In genomic region chr16:67177743-67178699, GRCh38 we compare ENCODE assay signal across 8 cellular contexts. TPM values are rescaled to one million over a fixed set of nuclear protein-coding genes. Genes with fewer than 3 reads are reported as not detected.
DNase-seq lines count a peak whose midpoint lies in the region; ATAC-seq and TF ChIP-seq lines count a peak whose summit lies in the region.

No MANE protein-coding gene starts in this region.

- peak overlapping the region; percentile 49 for H3K4me3 Mint-ChIP-seq in activated naive CD4-positive, alpha-beta T cell treated with anti-CD3 and anti-CD28 coated beads for 36 hours

- no peak overlapping the region; the same call in 1 of the 2 replicates for H3K9ac ChIP-seq in GM23248

- no peaks in the 10 kb centered on the region for H3K36me3 Mint-ChIP-seq in activated naive CD4-positive, alpha-beta T cell treated with anti-CD3 and anti-CD28 coated beads for 36 hours (ENCODE audit: low read depth)

- WGBS in GM23248 (ENCODE audit: low coverage in 1 of 2, low lambda C conversion rate in 2 of 2, missing lambda C conversion rate in 2 of 2), 2 experiments = 8 to 11% methylated on average over 51 to 60 of the region's 73 CpGs

- intact Hi-C loops in activated naive CD4-positive, alpha-beta T cell treated with anti-CD3 and anti-CD28 coated beads for 36 hours (cut with micrococcal nuclease) = no loop called here

- H3K4me3 ChIP-seq in GM23248 = peak overlapping the region; percentile 56

- H3K27me3 Mint-ChIP-seq in activated naive CD4-positive, alpha-beta T cell treated with anti-CD3 and anti-CD28 coated beads for 36 hours (ENCODE audit: low read depth) = peaks cover 51% of the 10 kb centered on the region

- no peaks in the 10 kb centered on the region for H3K36me3 ChIP-seq in GM23248 (ENCODE audit: low read depth)

- H3K4me1 ChIP-seq in GM23248 (ENCODE audit: insufficient read depth) (peaks cover 28% of the 10 kb centered on the region), foreskin keratinocyte (no peaks in the 10 kb centered on the region)

- H3K27ac Mint-ChIP-seq in activated naive CD4-positive, alpha-beta T cell treated with anti-CD3 and anti-CD28 coated beads for 36 hours = no peak overlapping the region

- no peaks in the 10 kb centered on the region for H3K9me2 ChIP-seq in GM23248 (ENCODE audit: insufficient read depth)

- no peaks in the 10 kb centered on the region for H3K9me3 Mint-ChIP-seq in activated naive CD4-positive, alpha-beta T cell treated with anti-CD3 and anti-CD28 coated beads for 36 hours

- peak; percentile 24 for TF ChIP-seq CTCF in foreskin keratinocyte (conservative IDR thresholded peaks at IDR 0.05)
- no peak for TF ChIP-seq CTCF in omental fat pad (IDR thresholded peaks at IDR 0.05)

- peaks cover 21% of the 10 kb centered on the region for H3K4me1 Mint-ChIP-seq in activated naive CD4-positive, alpha-beta T cell treated with anti-CD3 and anti-CD28 coated beads for 36 hours (ENCODE audit: low read depth)

- peaks cover 23% of the 10 kb centered on the region for H3F3A ChIP-seq in GM23248 (ENCODE audit: insufficient read depth)

- H3K27ac ChIP-seq in GM23248 (no peak overlapping the region), foreskin keratinocyte (no peak overlapping the region)

- H3K4me2 ChIP-seq in GM23248 (ENCODE audit: unreplicated experiment) = peak overlapping the region; percentile 63

- in situ Hi-C loops in GM23248 (cut with MboI) = no loop called here

- no peak overlapping the region for H2AFZ ChIP-seq in GM23248

- H3K27me3 ChIP-seq in GM23248 (replicated peaks; ENCODE audit: insufficient read depth) (no peaks in the 10 kb centered on the region), foreskin keratinocyte (no peaks in the 10 kb centered on the region)

- H3K79me2 ChIP-seq in GM23248 (ENCODE audit: insufficient read depth) = peaks cover 9% of the 10 kb centered on the region

- no peaks in the 10 kb centered on the region for H4K20me1 ChIP-seq in GM23248 (ENCODE audit: insufficient read depth)

- DNase-seq in GM23248 (peak; percentile 85), NCI-H510A (lab: John Stamatoyannopoulos, UW) (peak; percentile 87), foreskin keratinocyte (peak in 1 of 2 donors; percentile 86), omental fat pad (ENCODE audit: low spot score) (no peak), NCI-H1694 (lab: John Stamatoyannopoulos, UW) (no peak)
- peak; percentile 54 for DNase-seq in activated naive CD4-positive, alpha-beta T cell treated with anti-CD3 and anti-CD28 coated beads for 36 hours

- ATAC-seq in foreskin keratinocyte = peak; percentile 85
- ATAC-seq in omental fat pad (ENCODE audit: low FRiP score) = peak; percentile 22
- no peak for ATAC-seq in GM18502 (IDR thresholded peaks at IDR 0.05; ENCODE audit: poor library complexity, unreplicated experiment)
- no peak for ATAC-seq in HG02678 (IDR thresholded peaks at IDR 0.05; ENCODE audit: unreplicated experiment)

- no peaks in the 10 kb centered on the region for H3K9me3 ChIP-seq in GM23248 (ENCODE audit: low read depth)

- CTCF ChIA-PET in activated naive CD4-positive, alpha-beta T cell treated with anti-CD3 and anti-CD28 coated beads for 36 hours (lab: Charles Lee) = interaction anchor here (1.0 to 1.7 kb wide), 3 partner anchors 15 to 160 kb away, joined by 3 to 7 read pairs (median 6); no protein-coding TSS in a partner anchor

RNA-seq across cellular contexts. Expression of gene MATCAP1, which starts 5.7 kb away (rescaled TPM):
- total RNA-seq in GM23248 (2014; rRNA removed; shearing (Covaris generic)) = 6.4 and 19.0 TPM in 2 replicates
- polyA plus RNA-seq in GM23248 (2016; fragmentation: Nextera tagmentation; extraction: Ambion mirVana) (3.4 and 3.8 TPM in 2 replicates), foreskin keratinocyte (6.9 and 8.7 TPM in 2 replicates)
- total RNA-seq in activated naive CD4-positive, alpha-beta T cell treated with anti-CD3 and anti-CD28 coated beads for 36 hours = 10 to 100 TPM; 21.9 to 24.0 TPM
- total RNA-seq in foreskin keratinocyte (10.0 and 11.0 TPM in 2 replicates), omental fat pad (10 to 100 TPM; 12.6 to 53.4 (median 17.2) TPM)

RNA-seq across cellular contexts. Expression of gene NOL3, which starts 7.7 kb away (rescaled TPM):
- 31.0 and 51.1 TPM in 2 replicates for total RNA-seq in GM23248 (2014; rRNA removed; shearing (Covaris generic))
- polyA plus RNA-seq in GM23248 (2016; fragmentation: Nextera tagmentation; extraction: Ambion mirVana) (20.3 TPM in 2 replicates), foreskin keratinocyte (19.7 and 22.1 TPM in 2 replicates)
- 1 to 10 TPM; 3.8 to 4.4 TPM for total RNA-seq in activated naive CD4-positive, alpha-beta T cell treated with anti-CD3 and anti-CD28 coated beads for 36 hours
- total RNA-seq in foreskin keratinocyte (13.9 and 16.9 TPM in 2 replicates), omental fat pad (10 to 100 TPM; 17.1 to 60.4 (median 41.3) TPM)

RNA-seq across cellular contexts. Expression of gene EXOC3L1, which starts 11.9 kb away (rescaled TPM):
- total RNA-seq in GM23248 (2014; rRNA removed; shearing (Covaris generic)) = not detected in 2 replicates
- polyA plus RNA-seq in GM23248 (2016; fragmentation: Nextera tagmentation; extraction: Ambion mirVana) (0.28 and 0.53 TPM in 2 replicates), foreskin keratinocyte (0.13 TPM in 1 of 2 replicates, not detected in the other)
- not detected for total RNA-seq in activated naive CD4-positive, alpha-beta T cell treated with anti-CD3 and anti-CD28 coated beads for 36 hours
- total RNA-seq in foreskin keratinocyte (not detected in 2 replicates), omental fat pad (10 to 100 TPM in 1 of 4 donors, 1 to 10 TPM in 3; 2.3 to 28.8 (median 3.4) TPM)

RNA-seq across cellular contexts. Expression of gene HSF4, which starts 13.5 kb away (rescaled TPM):
- 6.4 and 10.8 TPM in 2 replicates for total RNA-seq in GM23248 (2014; rRNA removed; shearing (Covaris generic))
- 1.8 and 3.0 TPM in 2 replicates for polyA plus RNA-seq in GM23248 (2016; fragmentation: Nextera tagmentation; extraction: Ambion mirVana)
- 10 to 100 TPM; 11.1 to 12.3 TPM for total RNA-seq in activated naive CD4-positive, alpha-beta T cell treated with anti-CD3 and anti-CD28 coated beads for 36 hours
- 2.6 and 4.7 TPM in 2 replicates for total RNA-seq in foreskin keratinocyte
- polyA plus RNA-seq in foreskin keratinocyte = 3.3 and 6.0 TPM in 2 replicates
- total RNA-seq in omental fat pad = 10 to 100 TPM; 21.2 to 77.2 (median 35.8) TPM

RNA-seq across cellular contexts. Expression of gene E2F4, which starts 13.9 kb away (rescaled TPM):
- total RNA-seq in GM23248 (2014; rRNA removed; shearing (Covaris generic)) = 82.0 and 88.9 TPM in 2 replicates
- polyA plus RNA-seq in GM23248 (2016; fragmentation: Nextera tagmentation; extraction: Ambion mirVana) (46.5 and 50.0 TPM in 2 replicates), foreskin keratinocyte (74.1 and 82.2 TPM in 2 replicates)
- 10 to 100 TPM; 65.1 to 66.5 TPM for total RNA-seq in activated naive CD4-positive, alpha-beta T cell treated with anti-CD3 and anti-CD28 coated beads for 36 hours
- total RNA-seq in foreskin keratinocyte (94.1 and 96.9 TPM in 2 replicates), omental fat pad (100 to 1,000 TPM in 2 of 4 donors, 10 to 100 TPM in 2; 84.9 to 156 (median 107) TPM)

Comparison
In these comparisons a context has a peak if more than half of its experiments do, and no peak if none do; other contexts are left out.
1. DNase-seq: peak in GM23248 (single experiment), NCI-H510A (single experiment) and activated naive CD4-positive, alpha-beta T cell treated with anti-CD3 and anti-CD28 coated beads for 36 hours (single experiment); none in omental fat pad (single experiment) and NCI-H1694 (single experiment).
2. ATAC-seq: peak in foreskin keratinocyte (single experiment) and omental fat pad (single experiment); none in GM18502 (single experiment) and HG02678 (single experiment).